8 cellular contexts compared by ENCODE assay signal in genomic region chr1:23558872-23559135, GRCh38. TPM values are rescaled to one million over a fixed set of nuclear protein-coding genes. Genes with fewer than 3 reads are reported as not detected.
DNase-seq lines count a peak whose midpoint lies in the region; ATAC-seq and TF ChIP-seq lines count a peak whose summit lies in the region.

No MANE protein-coding gene starts in this region.

- H3K36me3 ChIP-seq in SJCRH30: peaks cover 21% of the 10 kb centered on the region
- peaks cover 0 to 26% (median 2%) of the 10 kb centered on the region in 4 donors for H3K36me3 ChIP-seq in esophagus muscularis mucosa
- H3K36me3 ChIP-seq in rectal smooth muscle tissue (ENCODE audit: control insufficient read depth, insufficient read depth, low read length): no peaks in the 10 kb centered on the region

- H3K9me3 ChIP-seq in SJCRH30 (replicated peaks) (no peaks in the 10 kb centered on the region), esophagus muscularis mucosa (no peaks in the 10 kb centered on the region)

- peak overlapping the region; percentile 99 for H3K27ac ChIP-seq in SJCRH30
- peak overlapping the region; percentile 94 to 97 (median 96) for H3K27ac ChIP-seq in esophagus muscularis mucosa (replicated peaks in 1 of 4)
- H3K27ac ChIP-seq in rectal smooth muscle tissue (ENCODE audit: low read depth, low read length): peak overlapping the region; percentile 90

- H3K4me1 ChIP-seq in SJCRH30: peaks cover 51% of the 10 kb centered on the region
- H3K4me1 ChIP-seq in esophagus muscularis mucosa: peaks cover 53 to 89% (median 79%) of the 10 kb centered on the region in 4 donors
- H3K4me1 ChIP-seq in rectal smooth muscle tissue (ENCODE audit: control insufficient read depth, insufficient read depth, low read length): peaks cover 30% of the 10 kb centered on the region

- no peak for TF ChIP-seq POLR2A in esophagus muscularis mucosa (IDR thresholded peaks at IDR 0.05; ENCODE audit: low read depth)

- H3K27me3 ChIP-seq in SJCRH30 (no peaks in the 10 kb centered on the region), esophagus muscularis mucosa (no peaks in the 10 kb centered on the region), rectal smooth muscle tissue (ENCODE audit: control insufficient read depth, insufficient read depth, low read length) (no peaks in the 10 kb centered on the region)

- TF ChIP-seq EP300 in esophagus muscularis mucosa (IDR thresholded peaks at IDR 0.05): no peak

- 3% methylated on average over 14 of the region's 14 CpGs for WGBS in esophagus muscularis mucosa

- TF ChIP-seq CTCF in GM12865 (IDR thresholded peaks at IDR 0.05; ENCODE audit: insufficient read depth, low read depth, low read length, missing control alignments) (no peak), esophagus muscularis mucosa (IDR thresholded peaks at IDR 0.05) (no peak)

- ATAC-seq in HG03565 (IDR thresholded peaks at IDR 0.05; ENCODE audit: unreplicated experiment): no peak

- peak overlapping the region; percentile 41 for H3K9ac ChIP-seq in rectal smooth muscle tissue (ENCODE audit: low read length)

- intact Hi-C loops in esophagus muscularis mucosa (cut with DNase I): no loop called here

- no peak for DNase-seq in GM12865 (ENCODE audit: low read depth)
- no peak for DNase-seq in SJCRH30
- DNase-seq in esophagus muscularis mucosa (ENCODE audit: extremely low spot score): no peak
- no peak for DNase-seq in GM19240 (ENCODE audit: insufficient read length, low spot score)
- DNase-seq in T-helper 9 cell: no peak
- DNase-seq in NCI-H1930 (lab: John Stamatoyannopoulos, UW): no peak

- H3K4me3 ChIP-seq in GM12865 (ENCODE audit: low read depth, low read length) (peak overlapping the region; percentile 87), SJCRH30 (peak overlapping the region; percentile 79), esophagus muscularis mucosa (peak overlapping the region; percentile 81 to 91 (median 87)), rectal smooth muscle tissue (ENCODE audit: low read length) (peak overlapping the region; percentile 94)

RNA-seq across cellular contexts. Expression of gene ID3, which starts 0.5 kb away (rescaled TPM):
- total RNA-seq in SJCRH30 (2014; rRNA removed; shearing (Covaris generic)): 332 and 336 TPM in 2 replicates
- total RNA-seq in esophagus muscularis mucosa: 100 to 1,000 TPM in 3 of 4 donors, 10 to 100 TPM in 1; 75.2 to 352 (median 274) TPM

RNA-seq across cellular contexts. Expression of gene E2F2, which starts 27.8 kb away (rescaled TPM):
- 33.5 and 43.2 TPM in 2 replicates for total RNA-seq in SJCRH30 (2014; rRNA removed; shearing (Covaris generic))
- total RNA-seq in esophagus muscularis mucosa: under 1 TPM in 3 of 4 donors, not detected in 1; 0.11 to 0.26 (median 0.17) TPM

Comparison
In these comparisons a context has a peak if more than half of its experiments do, and no peak if none do; other contexts are left out.
1. RNA of gene E2F2, which starts 27.8 kb away (total RNA-seq): 33.5 to 43.2 TPM in SJCRH30; 0.11 to 0.26 TPM in esophagus muscularis mucosa; every median in the first group is over 10 times any median in the second.
2. Peak in every context shown above with its lines, with median percentiles within 50 percentile points of each other: H3K4me3 ChIP-seq and H3K27ac ChIP-seq.